In genomic region chr7:70597071-70597470, GRCh38 we compare ENCODE assay signal across 16 cellular contexts.
DNase-seq lines count a peak whose midpoint lies in the region; ATAC-seq and TF ChIP-seq lines count a peak whose summit lies in the region.
"Had no signal": no experiment of that assay in that cellular context is flagged by ENCODE, and none has a peak within 500 bp of the region (broad histone marks: within the 10 kb centered on the region; RNA-seq: fewer than 3 reads in every experiment).

No MANE protein-coding gene starts in this region.

- POLR2A ChIA-PET in GM10248 (lab: Yijun Ruan, JAX), result no interaction called here

- H3K27me3 Mint-ChIP-seq in endothelial cell (ENCODE audit: unreplicated experiment) (peaks cover 29% of the 10 kb centered on the region), nephron progenitor cell (ENCODE audit: low read depth, poor library complexity) (peaks cover 84% of the 10 kb centered on the region)

- H3K36me3 Mint-ChIP-seq in endothelial cell (ENCODE audit: low read depth, unreplicated experiment), result peaks cover 24% of the 10 kb centered on the region
- peaks cover 23% of the 10 kb centered on the region for H3K36me3 Mint-ChIP-seq in nephron progenitor cell (ENCODE audit: low read depth)

- H3K4me3 Mint-ChIP-seq in endothelial cell (ENCODE audit: unreplicated experiment) (peak overlapping the region; percentile 31), nephron progenitor cell (peak overlapping the region; percentile 76)

- DNase-seq in DMS 273 (lab: John Stamatoyannopoulos, UW; ENCODE audit: unreplicated experiment) (peak; percentile 53), NCI-H69 (lab: John Stamatoyannopoulos, UW) (peak; percentile 64), endothelial cell (ENCODE audit: low spot score) (no peak), nephron progenitor cell (no peak), GM10248 (ENCODE audit: extremely low spot score) (no peak), left ventricle myocardium superior (no peak)
- DNase-seq: activated CD4-positive, alpha-beta T cell treated with anti-CD3 and anti-CD28 coated beads for 4 hours; activated naive CD4-positive, alpha-beta T cell treated with Interleukin-2 at 50 U/mL for 16 hours; Calu3; cortex of kidney; KBM-7; NCI-H2081 treated with DMSO at 0.1 percent for 48 hours; sigmoid colon had no signal

- peaks cover 9% of the 10 kb centered on the region for H3K4me1 Mint-ChIP-seq in endothelial cell (ENCODE audit: unreplicated experiment)
- H3K4me1 Mint-ChIP-seq in nephron progenitor cell, result peaks cover 22% of the 10 kb centered on the region

- H3K9me3 Mint-ChIP-seq in endothelial cell (ENCODE audit: unreplicated experiment), result peaks cover 10% of the 10 kb centered on the region
- H3K9me3 Mint-ChIP-seq in nephron progenitor cell, result peaks cover 16% of the 10 kb centered on the region

- TF ChIP-seq CTCF in endothelial cell (IDR thresholded peaks at IDR 0.05; ENCODE audit: unreplicated experiment) (no peak), nephron progenitor cell (IDR thresholded peaks at IDR 0.05) (no peak), GM10248 (IDR thresholded peaks at IDR 0.05; ENCODE audit: control extremely low read depth, extremely low read depth, low read depth, missing control alignments) (no peak)

- intact Hi-C loops in left ventricle myocardium superior (cut with micrococcal nuclease), result no loop called here

- ATAC-seq in GM18873 (IDR thresholded peaks at IDR 0.05; ENCODE audit: low FRiP score, unreplicated experiment) (no peak), HG02938 (IDR thresholded peaks at IDR 0.05; ENCODE audit: unreplicated experiment) (no peak), left ventricle myocardium superior (no peak)
- ATAC-seq: Panc1 had no signal

- CTCF ChIA-PET in GM10248 (lab: Yijun Ruan, JAX), result no interaction called here

- no peak overlapping the region for H3K27ac Mint-ChIP-seq in endothelial cell (ENCODE audit: unreplicated experiment)
- H3K27ac Mint-ChIP-seq in nephron progenitor cell, result no peak overlapping the region

Comparison
In these comparisons a context has a peak if more than half of its experiments do, and no peak if none do; other contexts are left out.
1. DNase-seq: peak in DMS 273 (single experiment) and NCI-H69 (single experiment); none in endothelial cell (single experiment), nephron progenitor cell (single experiment), GM10248 (single experiment) and left ventricle myocardium superior (single experiment).